ENCODE assay signal across 9 cellular contexts in genomic region chr9:124859803-124860581, GRCh38. TPM values are rescaled to one million over a fixed set of nuclear protein-coding genes. Genes with fewer than 3 reads are reported as not detected.
DNase-seq lines count a peak whose midpoint lies in the region; ATAC-seq, FAIRE-seq and TF ChIP-seq lines count a peak whose summit lies in the region.
"Had no signal": no experiment of that assay in that cellular context is flagged by ENCODE, and none has a peak within 500 bp of the region (broad histone marks: within the 10 kb centered on the region; RNA-seq: fewer than 3 reads in every experiment).

No MANE protein-coding gene starts in this region.

- H3K9me2 ChIP-seq in MM.1S (replicated peaks; ENCODE audit: insufficient read depth, low read length): no peaks in the 10 kb centered on the region

- peak overlapping the region; percentile 95 for H3K9ac ChIP-seq in MM.1S (ENCODE audit: low read length)

- FAIRE-seq in GM19239 (lab: Jason Lieb, UNC): no peak

- H3K27me3 Mint-ChIP-seq in CD4-positive, CD25-positive, alpha-beta regulatory T cell: no peaks in the 10 kb centered on the region
- H3K27me3 Mint-ChIP-seq in central memory CD8-positive, alpha-beta T cell: no peaks in the 10 kb centered on the region
- H3K27me3 Mint-ChIP-seq in naive thymus-derived CD8-positive, alpha-beta T cell: no peaks in the 10 kb centered on the region

- peaks cover 23% of the 10 kb centered on the region for H3K36me3 Mint-ChIP-seq in CD4-positive, CD25-positive, alpha-beta regulatory T cell
- peaks cover 21% of the 10 kb centered on the region for H3K36me3 Mint-ChIP-seq in central memory CD8-positive, alpha-beta T cell (ENCODE audit: insufficient read depth)
- H3K36me3 Mint-ChIP-seq in naive thymus-derived CD8-positive, alpha-beta T cell: peaks cover 5 to 46% (median 7%) of the 10 kb centered on the region in 3 donors

- H3K27me3 ChIP-seq in CD4-positive, CD25-positive, alpha-beta regulatory T cell (ENCODE audit: control insufficient read depth, insufficient read depth, low read length): no peaks in the 10 kb centered on the region
- H3K27me3 ChIP-seq in MM.1S (replicated peaks; ENCODE audit: insufficient read depth, low read length) (no peaks in the 10 kb centered on the region), uterus (no peaks in the 10 kb centered on the region)

- peaks cover 37% of the 10 kb centered on the region for H3K36me3 ChIP-seq in CD4-positive, CD25-positive, alpha-beta regulatory T cell (ENCODE audit: control insufficient read depth, insufficient read depth, low read length)
- peaks cover 20% of the 10 kb centered on the region for H3K36me3 ChIP-seq in MM.1S (replicated peaks; ENCODE audit: insufficient read depth, low read length)
- no peaks in the 10 kb centered on the region for H3K36me3 ChIP-seq in uterus

- H3K9me3 Mint-ChIP-seq in CD4-positive, CD25-positive, alpha-beta regulatory T cell: no peaks in the 10 kb centered on the region
- H3K9me3 Mint-ChIP-seq in central memory CD8-positive, alpha-beta T cell: no peaks in the 10 kb centered on the region
- no peaks in the 10 kb centered on the region for H3K9me3 Mint-ChIP-seq in naive thymus-derived CD8-positive, alpha-beta T cell

- H3K4me3 Mint-ChIP-seq in CD4-positive, CD25-positive, alpha-beta regulatory T cell: peak overlapping the region; percentile 95 to 98 (median 97)
- H3K4me3 Mint-ChIP-seq in central memory CD8-positive, alpha-beta T cell: peak overlapping the region; percentile 85
- peak overlapping the region; percentile 63 to 99 (median 94) for H3K4me3 Mint-ChIP-seq in naive thymus-derived CD8-positive, alpha-beta T cell

- DNase-seq in CD4-positive, CD25-positive, alpha-beta regulatory T cell: no peak
- DNase-seq in MM.1S: no peak
- no peak for DNase-seq in central memory CD8-positive, alpha-beta T cell (ENCODE audit: low spot score in 2 of 2)
- no peak for DNase-seq in naive thymus-derived CD8-positive, alpha-beta T cell
- no peak for DNase-seq in uterus
- DNase-seq in GM19239 (ENCODE audit: insufficient read length, low spot score): no peak
- no peak for DNase-seq in effector CD4-positive, alpha-beta T cell
- DNase-seq: NCI-H345 had no signal

- H3K4me1 Mint-ChIP-seq in CD4-positive, CD25-positive, alpha-beta regulatory T cell: peaks cover 9 to 52% (median 25%) of the 10 kb centered on the region in 4 donors
- peaks cover 26% of the 10 kb centered on the region for H3K4me1 Mint-ChIP-seq in central memory CD8-positive, alpha-beta T cell
- peaks cover 14 to 34% (median 33%) of the 10 kb centered on the region in 4 donors for H3K4me1 Mint-ChIP-seq in naive thymus-derived CD8-positive, alpha-beta T cell

- peak overlapping the region; percentile 74 for H3K4me3 ChIP-seq in CD4-positive, CD25-positive, alpha-beta regulatory T cell (ENCODE audit: low read depth, low read length)
- H3K4me3 ChIP-seq in MM.1S (ENCODE audit: low read length) (peak overlapping the region; percentile 87), uterus (no peak overlapping the region)

- H2AFZ ChIP-seq in MM.1S (ENCODE audit: low read length): no peak overlapping the region

- no peak for TF ChIP-seq POLR2A in uterus (IDR thresholded peaks at IDR 0.05)

- no peak for TF ChIP-seq CTCF in MM.1S (IDR thresholded peaks at IDR 0.05; ENCODE audit: low read length)
- no peak for TF ChIP-seq CTCF in uterus (IDR thresholded peaks at IDR 0.05)

- H3K4me1 ChIP-seq in CD4-positive, CD25-positive, alpha-beta regulatory T cell (ENCODE audit: control insufficient read depth, insufficient read depth, low read length, poor library complexity, severe bottlenecking): peaks cover 31% of the 10 kb centered on the region
- H3K4me1 ChIP-seq in MM.1S (ENCODE audit: low read length) (peaks cover 10% of the 10 kb centered on the region; the same call in 1 of the 2 replicates), uterus (no peaks in the 10 kb centered on the region)

- no peaks in the 10 kb centered on the region for H3K9me3 ChIP-seq in CD4-positive, CD25-positive, alpha-beta regulatory T cell (ENCODE audit: control insufficient read depth in 2 of 2, low read length in 2 of 2)
- H3K9me3 ChIP-seq in MM.1S (replicated peaks; ENCODE audit: insufficient read depth, low read length) (no peaks in the 10 kb centered on the region), uterus (no peaks in the 10 kb centered on the region)

- H3K79me2 ChIP-seq in MM.1S (ENCODE audit: low read length): peaks cover 37% of the 10 kb centered on the region

- POLR2A ChIA-PET in naive thymus-derived CD8-positive, alpha-beta T cell (lab: Charles Lee): interaction anchor here (1.4 to 3.4 kb wide), 5 partner anchors 8 to 89 kb away, joined by 3 to 30 read pairs (median 16); partner anchors contain the start of genes NR6A1 and WDR38

- peak overlapping the region; percentile 92 for H3K4me2 ChIP-seq in MM.1S (ENCODE audit: low read depth, low read length)

- H4K20me1 ChIP-seq in MM.1S (ENCODE audit: insufficient read depth, low read length): peaks cover 43% of the 10 kb centered on the region

- H3K27ac Mint-ChIP-seq in CD4-positive, CD25-positive, alpha-beta regulatory T cell: peak overlapping the region; percentile 64 to 99 (median 97)
- H3K27ac Mint-ChIP-seq in central memory CD8-positive, alpha-beta T cell (ENCODE audit: low read depth): peak overlapping the region; percentile 83
- H3K27ac Mint-ChIP-seq in naive thymus-derived CD8-positive, alpha-beta T cell: peak overlapping the region; percentile 38 to 99 (median 92)

- H3K27ac ChIP-seq in CD4-positive, CD25-positive, alpha-beta regulatory T cell (ENCODE audit: insufficient read depth, low read length, poor library complexity, severe bottlenecking): peak overlapping the region; percentile 93
- H3K27ac ChIP-seq in MM.1S (ENCODE audit: low read length) (no peak overlapping the region), uterus (no peak overlapping the region)

- H3F3A ChIP-seq in MM.1S (ENCODE audit: insufficient read depth, low read length): peaks cover 68% of the 10 kb centered on the region

- ATAC-seq in CD4-positive, CD25-positive, alpha-beta regulatory T cell (ENCODE audit: low read depth in 2 of 2): no peak
- no peak for ATAC-seq in central memory CD8-positive, alpha-beta T cell (replicated peaks; ENCODE audit: extremely low read depth, poor library complexity, severe bottlenecking)
- no peak for ATAC-seq in naive thymus-derived CD8-positive, alpha-beta T cell
- ATAC-seq in GM19351 (IDR thresholded peaks at IDR 0.05; ENCODE audit: unreplicated experiment): no peak

- intact Hi-C loops in uterus (cut with DNase I; ENCODE audit: low total_unique reads): no loop called here

RNA-seq across cellular contexts. Expression of gene RPL35, which starts 1.8 kb away (rescaled TPM):
- 1,242 TPM for total RNA-seq in CD4-positive, CD25-positive, alpha-beta regulatory T cell
- 1,000 to 10,000 TPM; 1,519 to 2,085 (median 1,866) TPM for polyA plus RNA-seq in CD4-positive, CD25-positive, alpha-beta regulatory T cell
- total RNA-seq in naive thymus-derived CD8-positive, alpha-beta T cell: 1,000 to 10,000 TPM; 1,561 to 1,669 TPM
- polyA plus RNA-seq in naive thymus-derived CD8-positive, alpha-beta T cell: 1,000 to 10,000 TPM; 1,999 to 2,475 (median 2,297) TPM
- 1,000 to 10,000 TPM in 3 of 4 donors, 100 to 1,000 TPM in 1; 913 to 5,275 (median 2,170) TPM for total RNA-seq in uterus

RNA-seq across cellular contexts. Expression of gene ARPC5L, which starts 1.9 kb away (rescaled TPM):
- total RNA-seq in CD4-positive, CD25-positive, alpha-beta regulatory T cell: 48.6 TPM
- polyA plus RNA-seq in CD4-positive, CD25-positive, alpha-beta regulatory T cell: 10 to 100 TPM; 60.6 to 63.7 (median 61.7) TPM
- 10 to 100 TPM; 25.6 to 28.0 TPM for total RNA-seq in naive thymus-derived CD8-positive, alpha-beta T cell
- polyA plus RNA-seq in naive thymus-derived CD8-positive, alpha-beta T cell: 10 to 100 TPM; 37.5 to 70.4 (median 43.1) TPM
- 10 to 100 TPM in 1 of 4 donors, 1 to 10 TPM in 3; 1.0 to 18.3 (median 5.6) TPM for total RNA-seq in uterus

RNA-seq across cellular contexts. Expression of gene WDR38, which starts 6.7 kb away (rescaled TPM):
- total RNA-seq in CD4-positive, CD25-positive, alpha-beta regulatory T cell: not detected
- polyA plus RNA-seq in CD4-positive, CD25-positive, alpha-beta regulatory T cell: not detected
- not detected for total RNA-seq in naive thymus-derived CD8-positive, alpha-beta T cell
- not detected for polyA plus RNA-seq in naive thymus-derived CD8-positive, alpha-beta T cell
- 1 to 10 TPM in 1 of 4 donors, under 1 TPM in 1, not detected in 2; 0.79 to 1.9 TPM for total RNA-seq in uterus

Comparison
In these comparisons a context has a peak if more than half of its experiments do, and no peak if none do; other contexts are left out.
1. H3K4me3 ChIP-seq: peak in CD4-positive, CD25-positive, alpha-beta regulatory T cell (single experiment) and MM.1S (single experiment); none in uterus (0 of 2).
2. Peak in every context shown above with its lines, with median percentiles within 50 percentile points of each other: H3K27ac Mint-ChIP-seq and H3K4me3 Mint-ChIP-seq.